ENCODE assay signal across 19 cellular contexts in genomic region chr19:6229951-6230712, GRCh38. TPM values are rescaled to one million over a fixed set of nuclear protein-coding genes. Genes with fewer than 3 reads are reported as not detected.
DNase-seq lines count a peak whose midpoint lies in the region; ATAC-seq and TF ChIP-seq lines count a peak whose summit lies in the region.
"Had no signal": no experiment of that assay in that cellular context is flagged by ENCODE, and none has a peak within 500 bp of the region (broad histone marks: within the 10 kb centered on the region; RNA-seq: fewer than 3 reads in every experiment).

No MANE protein-coding gene starts in this region.

- CTCF ChIA-PET in CD8-positive, alpha-beta T cell (lab: Charles Lee), result no interaction called here
- CTCF ChIA-PET in HCT116 (lab: Charles Lee), result interaction anchor here (1.3 kb wide), 1 partner anchor 12 kb away, joined by 5 read pairs; no protein-coding TSS in a partner anchor
- CTCF ChIA-PET in activated CD4-positive, alpha-beta T cell treated with anti-CD3 and anti-CD28 coated beads, Interleukin-2, amount 10 ng/mL, durations not matched to agents 7 days and 5 days (lab: Charles Lee), result no interaction called here

- H3K27ac ChIP-seq in CD8-positive, alpha-beta T cell (ENCODE audit: low read depth, low read length), result no peak overlapping the region
- H3K27ac ChIP-seq in HCT116 (ENCODE audit: low read depth, low read length), result no peak overlapping the region
- no peak overlapping the region for H3K27ac ChIP-seq in caudate nucleus (ENCODE audit: low read depth, low read length)

- peaks cover 26% of the 10 kb centered on the region for H3K4me1 Mint-ChIP-seq in CD8-positive, alpha-beta T cell (ENCODE audit: low read depth)
- peaks cover 1% of the 10 kb centered on the region for H3K4me1 Mint-ChIP-seq in progenitor cell of endocrine pancreas (ENCODE audit: low read depth)
- peaks cover 11% of the 10 kb centered on the region for H3K4me1 Mint-ChIP-seq in activated CD4-positive, alpha-beta T cell treated with anti-CD3 and anti-CD28 coated beads, Interleukin-2, amount 10 ng/mL, durations not matched to agents 7 days and 5 days

- peak overlapping the region; percentile 2 for H3K27ac Mint-ChIP-seq in CD8-positive, alpha-beta T cell
- H3K27ac Mint-ChIP-seq in progenitor cell of endocrine pancreas, result peak overlapping the region; percentile 75
- H3K27ac Mint-ChIP-seq in activated CD4-positive, alpha-beta T cell treated with anti-CD3 and anti-CD28 coated beads, Interleukin-2, amount 10 ng/mL, durations not matched to agents 7 days and 5 days, result no peak overlapping the region
- H3K27ac Mint-ChIP-seq: T-helper 2 cell treated with Interferon-gamma antibody and Interleukin-4, amounts not matched to agents 5 μg/mL and 100 μg/mL, for 36 hours had no signal

- no peak for TF ChIP-seq POLR2A in HCT116 (IDR thresholded peaks at IDR 0.05; ENCODE audit: borderline replicate concordance, extremely low read depth, insufficient read depth, insufficient read length)

- intact Hi-C loops in CD8-positive, alpha-beta T cell (cut with DNase I, micrococcal nuclease), result no loop called here
- intact Hi-C loops in HCT116 (cut with micrococcal nuclease), result no loop called here

- no peak overlapping the region for H3K4me2 ChIP-seq in HCT116 (ENCODE audit: low read length)

- no peaks in the 10 kb centered on the region for H3K36me3 ChIP-seq in CD8-positive, alpha-beta T cell (ENCODE audit: insufficient read depth, low read length)
- H3K36me3 ChIP-seq in HCT116 (ENCODE audit: control insufficient read depth in 1 of 2, insufficient read depth in 2 of 2, low read length in 2 of 2), result peaks cover 0 to 2% of the 10 kb centered on the region in 2 experiments; a peak in 2 of 4 replicates

- no peak overlapping the region for H2AFZ ChIP-seq in HCT116 (ENCODE audit: low read depth, low read length, poor library complexity, severe bottlenecking)

- H4K20me1 ChIP-seq in HCT116 (ENCODE audit: insufficient read depth), result no peaks in the 10 kb centered on the region

- no TSS peak for BruUV-seq in HCT116 (replicated peaks; lab: Mats Ljungman, UMichigan)

- no peak overlapping the region for H3K9ac ChIP-seq in HCT116 (ENCODE audit: low read length)

- RAD21 ChIA-PET in HCT116 (lab: Charles Lee; ENCODE audit: low non-redundant PET in 1 of 2, low total read pairs in 2 of 2, uncharacterized antibody in 2 of 2, unreplicated experiment in 2 of 2), result no interaction called here

- no peaks in the 10 kb centered on the region for H3K27me3 Mint-ChIP-seq in CD8-positive, alpha-beta T cell (ENCODE audit: low read depth)
- no peaks in the 10 kb centered on the region for H3K27me3 Mint-ChIP-seq in progenitor cell of endocrine pancreas
- no peaks in the 10 kb centered on the region for H3K27me3 Mint-ChIP-seq in activated CD4-positive, alpha-beta T cell treated with anti-CD3 and anti-CD28 coated beads, Interleukin-2, amount 10 ng/mL, durations not matched to agents 7 days and 5 days
- H3K27me3 Mint-ChIP-seq: activated naive CD8-positive, alpha-beta T cell treated with anti-CD3 and anti-CD28 coated beads, Interleukin-2, amount 10 ng/mL, durations not matched to agents 7 days and 5 days; naive thymus-derived CD4-positive, alpha-beta T cell had no signal

- H3K79me2 ChIP-seq in HCT116 (ENCODE audit: insufficient read depth, low read length), result peaks cover 31% of the 10 kb centered on the region

- TF ChIP-seq CTCF in CD8-positive, alpha-beta T cell (IDR thresholded peaks at IDR 0.05), result no peak
- no peak for TF ChIP-seq CTCF in HCT116 (IDR thresholded peaks at IDR 0.05 in 2 of 3, conservative IDR thresholded peaks at IDR 0.05 in 1 of 3; ENCODE audit: borderline replicate concordance in 1 of 3, insufficient read depth in 1 of 3, low read depth in 2 of 3, low read length in 2 of 3)
- no peak for TF ChIP-seq CTCF in progenitor cell of endocrine pancreas (IDR thresholded peaks at IDR 0.05; ENCODE audit: unreplicated experiment)

- H3K9me3 ChIP-seq in CD8-positive, alpha-beta T cell (ENCODE audit: low read length), result no peaks in the 10 kb centered on the region
- H3K9me3 ChIP-seq in HCT116 (ENCODE audit: control insufficient read depth in 1 of 2, insufficient read depth in 1 of 2, low read depth in 1 of 2, low read length in 2 of 2), result no peaks in the 10 kb centered on the region

- no peak for ATAC-seq in CD8-positive, alpha-beta T cell
- ATAC-seq in HCT116 (no peak), esophagus mucosa (peak; percentile 33), GM19328 (IDR thresholded peaks at IDR 0.05; ENCODE audit: unreplicated experiment) (no peak)
- ATAC-seq: naive thymus-derived CD4-positive, alpha-beta T cell; SK-N-SH treated with all-trans-retinoic acid at 6 μM for 48 hours had no signal

- H3K4me3 ChIP-seq in CD8-positive, alpha-beta T cell (ENCODE audit: low read depth, low read length), result no peak overlapping the region
- no peak overlapping the region for H3K4me3 ChIP-seq in HCT116 (replicated peaks in 1 of 2; ENCODE audit: low read depth in 1 of 2, low read length in 2 of 2)

- no peak for TF ChIP-seq RAD21 in HCT116 (IDR thresholded peaks at IDR 0.05; ENCODE audit: low read depth)

- DNase-seq in CD8-positive, alpha-beta T cell, result no peak
- DNase-seq in HCT116 (ENCODE audit: low read depth, low spot score) (peak; percentile 4), progenitor cell of endocrine pancreas (ENCODE audit: low spot score, unreplicated experiment) (no peak), caudate nucleus (lab: John Stamatoyannopoulos, UW) (no peak)
- DNase-seq in activated CD4-positive, alpha-beta T cell treated with anti-CD3 and anti-CD28 coated beads, Interleukin-2, amount 10 ng/mL, durations not matched to agents 7 days and 5 days, result no peak
- DNase-seq: activated CD4-positive, alpha-beta T cell treated with anti-CD3 and anti-CD28 coated beads, Interleukin-2, amount 50 U/mL, for 4 hours; activated naive CD8-positive, alpha-beta T cell treated with anti-CD3 and anti-CD28 coated beads, Interleukin-2, amount 10 ng/mL, durations not matched to agents 7 days and 5 days; DMS79; endodermal cell; kidney glomerular epithelial cell; naive thymus-derived CD4-positive, alpha-beta T cell; NCI-H1417; NCI-H2107; NCI-H510A treated with DMSO at 0.1 percent for 48 hours; NK-92 treated with Interleukin-12 subunit alpha and Interleukin-12 subunit beta, amount 100 ng/mL, for 24 hours had no signal

- H3K9me3 Mint-ChIP-seq in CD8-positive, alpha-beta T cell, result no peaks in the 10 kb centered on the region
- no peaks in the 10 kb centered on the region for H3K9me3 Mint-ChIP-seq in progenitor cell of endocrine pancreas (ENCODE audit: low read depth)
- no peaks in the 10 kb centered on the region for H3K9me3 Mint-ChIP-seq in activated CD4-positive, alpha-beta T cell treated with anti-CD3 and anti-CD28 coated beads, Interleukin-2, amount 10 ng/mL, durations not matched to agents 7 days and 5 days
- H3K9me3 Mint-ChIP-seq: activated naive CD8-positive, alpha-beta T cell treated with anti-CD3 and anti-CD28 coated beads, Interleukin-2, amount 10 ng/mL, durations not matched to agents 7 days and 5 days; endodermal cell; naive thymus-derived CD4-positive, alpha-beta T cell; T-helper 2 cell treated with Interferon-gamma antibody and Interleukin-4, amounts not matched to agents 5 μg/mL and 100 μg/mL, for 36 hours had no signal

- POLR2A ChIA-PET in CD8-positive, alpha-beta T cell (lab: Charles Lee), result no interaction called here
- POLR2A ChIA-PET in HCT116 (lab: Charles Lee), result no interaction called here
- POLR2A ChIA-PET in activated CD4-positive, alpha-beta T cell treated with anti-CD3 and anti-CD28 coated beads, Interleukin-2, amount 10 ng/mL, durations not matched to agents 7 days and 5 days (lab: Charles Lee), result interaction anchor here (0.6 kb wide), 1 partner anchor 133 kb away, joined by 3 read pairs; no protein-coding TSS in a partner anchor

- H3K4me3 Mint-ChIP-seq in CD8-positive, alpha-beta T cell, result no peak overlapping the region
- H3K4me3 Mint-ChIP-seq in progenitor cell of endocrine pancreas (ENCODE audit: low read depth), result no peak overlapping the region
- no peak overlapping the region for H3K4me3 Mint-ChIP-seq in activated CD4-positive, alpha-beta T cell treated with anti-CD3 and anti-CD28 coated beads, Interleukin-2, amount 10 ng/mL, durations not matched to agents 7 days and 5 days
- H3K4me3 Mint-ChIP-seq: activated naive CD8-positive, alpha-beta T cell treated with anti-CD3 and anti-CD28 coated beads, Interleukin-2, amount 10 ng/mL, durations not matched to agents 7 days and 5 days; endodermal cell; naive thymus-derived CD4-positive, alpha-beta T cell; T-helper 2 cell treated with Interferon-gamma antibody and Interleukin-4, amounts not matched to agents 5 μg/mL and 100 μg/mL, for 36 hours had no signal

- H3K9me2 ChIP-seq in HCT116 (ENCODE audit: insufficient read depth), result no peaks in the 10 kb centered on the region

- H3K4me1 ChIP-seq in CD8-positive, alpha-beta T cell (ENCODE audit: insufficient read depth, low read length), result peaks cover 6% of the 10 kb centered on the region
- H3K4me1 ChIP-seq in HCT116 (ENCODE audit: control insufficient read depth in 1 of 2, insufficient read depth in 2 of 2, low read length in 2 of 2), result peaks cover 0 to 11% of the 10 kb centered on the region in 2 experiments; a peak in 2 of 4 replicates

- peaks cover 37% of the 10 kb centered on the region for H3K36me3 Mint-ChIP-seq in CD8-positive, alpha-beta T cell
- H3K36me3 Mint-ChIP-seq in progenitor cell of endocrine pancreas (ENCODE audit: insufficient read depth), result peaks cover 8% of the 10 kb centered on the region
- H3K36me3 Mint-ChIP-seq in activated CD4-positive, alpha-beta T cell treated with anti-CD3 and anti-CD28 coated beads, Interleukin-2, amount 10 ng/mL, durations not matched to agents 7 days and 5 days (ENCODE audit: low read depth), result peaks cover 9% of the 10 kb centered on the region

- H3K27me3 ChIP-seq in CD8-positive, alpha-beta T cell (ENCODE audit: insufficient read depth, low read length), result no peaks in the 10 kb centered on the region
- H3K27me3 ChIP-seq in HCT116 (ENCODE audit: insufficient read depth, low read length), result no peaks in the 10 kb centered on the region

TF ChIP-seq in HCT116, 20 proteins besides CTCF, POLR2A, EP300 and RAD21:
- TF ChIP-seq ZNF274 (IDR thresholded peaks at IDR 0.05; ENCODE audit: low read depth, low read length) (no peak), MAX (IDR thresholded peaks at IDR 0.05) (no peak; the same call in 1 of the 2 replicates)

RNA-seq across cellular contexts. Expression of gene MLLT1, which starts 49.6 kb away (rescaled TPM):
- 10 to 100 TPM; 11.8 to 15.0 TPM for total RNA-seq in CD8-positive, alpha-beta T cell
- 55.0 TPM for total RNA-seq in HCT116 (2021; ENCODE audit: unreplicated experiment)
- 29.0 and 31.3 TPM in 2 replicates for polyA plus RNA-seq in HCT116 (2012)
- total RNA-seq in esophagus mucosa, result 27.5 TPM
- total RNA-seq in progenitor cell of endocrine pancreas, result 93.6 and 106 TPM in 2 replicates
- 10 to 100 TPM; 38.4 to 46.5 TPM for total RNA-seq in activated CD4-positive, alpha-beta T cell treated with anti-CD3 and anti-CD28 coated beads, Interleukin-2, amount 10 ng/mL, durations not matched to agents 7 days and 5 days
